8 cellular contexts compared by ENCODE assay signal in genomic region chr15:55249885-55250284, GRCh38. TPM values are rescaled to one million over a fixed set of nuclear protein-coding genes. Genes with fewer than 3 reads are reported as not detected.
DNase-seq lines count a peak whose midpoint lies in the region; ATAC-seq, FAIRE-seq and TF ChIP-seq lines count a peak whose summit lies in the region.
"Not testable (repeated sequence)": the region's sequence is repeated elsewhere in the genome, so short reads cannot be mapped to it uniquely, and the experiment has no call there.

No MANE protein-coding gene starts in this region.

- H3K4me3 Mint-ChIP-seq in activated naive CD8-positive, alpha-beta T cell; effector memory CD8-positive, alpha-beta T cell: not testable (repeated sequence)
- H3K4me3 Mint-ChIP-seq in natural killer cell treated with Interleukin-12 subunit alpha and Interleukin-12 subunit beta and Interleukin-15 and Interleukin-18, amount 100 ng/mL, for 72 hours = peak overlapping the region; percentile 1

- H2AK9ac ChIP-seq in IMR-90 (replicated peaks; ENCODE audit: low read depth, low read length, poor library complexity) = not testable (repeated sequence)

- H2AFZ ChIP-seq in IMR-90 (replicated peaks; ENCODE audit: low read length, poor library complexity) = not testable (repeated sequence)

- H3K9me3 ChIP-seq in A549; IMR-90 (ENCODE audit: control insufficient read depth, insufficient read depth, low read length); liver (ENCODE audit: control insufficient read depth in 4 of 4, low read length in 3 of 4); vagina: not testable (repeated sequence)

- peaks cover 18% of the 10 kb centered on the region for H3K36me3 Mint-ChIP-seq in activated naive CD8-positive, alpha-beta T cell
- peaks cover 22% of the 10 kb centered on the region for H3K36me3 Mint-ChIP-seq in effector memory CD8-positive, alpha-beta T cell (ENCODE audit: insufficient read depth)
- H3K36me3 Mint-ChIP-seq in natural killer cell treated with Interleukin-12 subunit alpha and Interleukin-12 subunit beta and Interleukin-15 and Interleukin-18, amount 100 ng/mL, for 72 hours = not testable (repeated sequence)

- H2BK15ac ChIP-seq in IMR-90 (ENCODE audit: low read depth, low read length) = not testable (repeated sequence)

- not testable (repeated sequence) for H4K5ac ChIP-seq in IMR-90 (ENCODE audit: low read depth, low read length)

- POLR2A ChIA-PET in A549 (lab: Yijun Ruan, JAX); IMR-90 (lab: Charles Lee; ENCODE audit: unreplicated experiment): not testable (repeated sequence)

- not testable (repeated sequence) for H3K9me3 Mint-ChIP-seq in activated naive CD8-positive, alpha-beta T cell (ENCODE audit: low read depth); effector memory CD8-positive, alpha-beta T cell; natural killer cell treated with Interleukin-12 subunit alpha and Interleukin-12 subunit beta and Interleukin-15 and Interleukin-18, amount 100 ng/mL, for 72 hours

- not testable (repeated sequence) for H3K4me3 ChIP-seq in A549; IMR-90 (ENCODE audit: insufficient read depth, low read depth, low read length); liver (ENCODE audit: low read depth in 1 of 3, low read length in 3 of 3); vagina

- not testable (repeated sequence) for TF ChIP-seq RAD21 in A549 (conservative IDR thresholded peaks at IDR 0.05 in 1 of 2, IDR thresholded peaks at IDR 0.05 in 1 of 2); IMR-90 (IDR thresholded peaks at IDR 0.05; ENCODE audit: low read length); liver (IDR thresholded peaks at IDR 0.05)

- not testable (repeated sequence) for H2BK20ac ChIP-seq in IMR-90 (ENCODE audit: low read depth, low read length)

- H3K4me1 ChIP-seq in A549 (peaks cover 30% of the 10 kb centered on the region; the same call in 2 of the 3 replicates), IMR-90 (ENCODE audit: control insufficient read depth, insufficient read depth, low read length) (peaks cover 27% of the 10 kb centered on the region), liver (ENCODE audit: control insufficient read depth in 4 of 4, insufficient read depth in 4 of 4, low read length in 3 of 4) (peaks cover 13 to 44% (median 24%) of the 10 kb centered on the region in 4 donors), vagina (peaks cover 57% of the 10 kb centered on the region)

- not testable (repeated sequence) for H3K14ac ChIP-seq in IMR-90 (replicated peaks; ENCODE audit: low read depth, low read length)

- H3K4ac ChIP-seq in IMR-90 (ENCODE audit: low read depth, low read length) = not testable (repeated sequence)

- in situ Hi-C loops in IMR-90 (cut with MboI; ENCODE audit: low sequenced_read_pairs) = not testable (repeated sequence)

- peak overlapping the region; percentile 26; the same call in 1 of the 2 replicates for H2AK5ac ChIP-seq in IMR-90 (ENCODE audit: low read depth, low read length)

- H3K27me3 Mint-ChIP-seq in activated naive CD8-positive, alpha-beta T cell; effector memory CD8-positive, alpha-beta T cell; natural killer cell treated with Interleukin-12 subunit alpha and Interleukin-12 subunit beta and Interleukin-15 and Interleukin-18, amount 100 ng/mL, for 72 hours: not testable (repeated sequence)

- dilution Hi-C loops in IMR-90 (cut with HindIII; ENCODE audit: low sequenced_read_pairs, unreplicated experiment) = not testable (repeated sequence)

- H3K36me3 ChIP-seq in IMR-90 (ENCODE audit: control insufficient read depth, insufficient read depth, low read length); liver (ENCODE audit: control insufficient read depth in 4 of 4, insufficient read depth in 3 of 4, low read depth in 1 of 4, low read length in 3 of 4); vagina: not testable (repeated sequence)

- peak overlapping the region; percentile 31; the same call in 2 of the 3 replicates for H3K4me2 ChIP-seq in A549
- H3K4me2 ChIP-seq in IMR-90 (ENCODE audit: low read depth, low read length) = not testable (repeated sequence)

- DNase-seq in A549 (ENCODE audit: low read depth in 1 of 2, low spot score in 1 of 2); IMR-90; effector memory CD8-positive, alpha-beta T cell; natural killer cell treated with Interleukin-12 subunit alpha and Interleukin-12 subunit beta and Interleukin-15 and Interleukin-18, amount 100 ng/mL, for 72 hours (ENCODE audit: low spot score); vagina (ENCODE audit: extremely low spot score in 2 of 2): not testable (repeated sequence)
- DNase-seq in SIG-M5 treated with dmso at 0.1 percent for 504 hours (lab: John Stamatoyannopoulos, UW; ENCODE audit: unreplicated experiment) = peak; percentile 45

- WGBS in A549 (ENCODE audit: missing lambda C conversion rate) = 89% methylated on average over 9 of the region's 9 CpGs
- 93% methylated on average over 3 of the region's 9 CpGs; no CpG with 5 or more reads in 1 of the 2 experiments for WGBS in IMR-90 (ENCODE audit: extremely low coverage in 2 of 2, insufficient read length in 1 of 2), 2 experiments
- 66% methylated on average over 9 of the region's 9 CpGs for WGBS in liver

- H3K23ac ChIP-seq in IMR-90 (ENCODE audit: low read depth, low read length) = not testable (repeated sequence)

- not testable (repeated sequence) for H2BK120ac ChIP-seq in IMR-90 (ENCODE audit: low read depth, low read length)

- H4K8ac ChIP-seq in IMR-90 (ENCODE audit: low read depth in 2 of 2, low read length in 2 of 2) = not testable (repeated sequence)

- BruUV-seq in IMR-90 (replicated peaks; lab: Mats Ljungman, UMichigan) = not testable (repeated sequence)

- H2BK5ac ChIP-seq in IMR-90 (ENCODE audit: low read depth, low read length, poor library complexity, severe bottlenecking) = not testable (repeated sequence)

- not testable (repeated sequence) for TF ChIP-seq EP300 in A549 (IDR thresholded peaks at IDR 0.05)

- not testable (repeated sequence) for FAIRE-seq in A549 (lab: Jason Lieb, UNC)

- not testable (repeated sequence) for H3K9ac ChIP-seq in IMR-90 (ENCODE audit: low read depth, low read length)
- H3K9ac ChIP-seq in liver (ENCODE audit: low read depth in 1 of 2, low read length in 2 of 2) = peak overlapping the region in 1 of 2 donors; percentile 43

- peak overlapping the region; percentile 56 to 60; a peak in 5 of 6 replicates for H3K27ac ChIP-seq in A549
- H3K27ac ChIP-seq in IMR-90 (ENCODE audit: insufficient read depth, low read length) = peak overlapping the region; percentile 22; the same call in 1 of the 2 replicates
- peak overlapping the region; percentile 65 to 68 for H3K27ac ChIP-seq in liver (ENCODE audit: low read depth in 1 of 2, low read length in 2 of 2)
- H3K27ac ChIP-seq in vagina = peak overlapping the region; percentile 45

- intact Hi-C loops in IMR-90 (cut with micrococcal nuclease); vagina (cut with DNase I): not testable (repeated sequence)

- H3K27me3 ChIP-seq in IMR-90 (ENCODE audit: control insufficient read depth, insufficient read depth, low read length); liver (ENCODE audit: control insufficient read depth in 4 of 4, insufficient read depth in 4 of 4, low read length in 3 of 4); vagina: not testable (repeated sequence)

- peaks cover 72% of the 10 kb centered on the region for H3K4me1 Mint-ChIP-seq in activated naive CD8-positive, alpha-beta T cell (ENCODE audit: low read depth)
- H3K4me1 Mint-ChIP-seq in effector memory CD8-positive, alpha-beta T cell (ENCODE audit: low read depth in 2 of 2) = peaks cover 55 to 63% of the 10 kb centered on the region in 2 donors
- peaks cover 53 to 63% of the 10 kb centered on the region in 2 donors for H3K4me1 Mint-ChIP-seq in natural killer cell treated with Interleukin-12 subunit alpha and Interleukin-12 subunit beta and Interleukin-15 and Interleukin-18, amount 100 ng/mL, for 72 hours (ENCODE audit: low read depth in 2 of 2)

- not testable (repeated sequence) for ATAC-seq in A549; IMR-90 (ENCODE audit: low read depth); effector memory CD8-positive, alpha-beta T cell (replicated peaks); natural killer cell treated with Interleukin-12 subunit alpha and Interleukin-12 subunit beta and Interleukin-15 and Interleukin-18, amount 100 ng/mL, for 72 hours

- H3K27ac Mint-ChIP-seq in activated naive CD8-positive, alpha-beta T cell = peak overlapping the region; percentile 90
- peak overlapping the region; percentile 89 to 95 for H3K27ac Mint-ChIP-seq in effector memory CD8-positive, alpha-beta T cell
- H3K27ac Mint-ChIP-seq in natural killer cell treated with Interleukin-12 subunit alpha and Interleukin-12 subunit beta and Interleukin-15 and Interleukin-18, amount 100 ng/mL, for 72 hours = peak overlapping the region; percentile 85 to 88

- H4K91ac ChIP-seq in IMR-90 (ENCODE audit: insufficient read depth, low read depth, low read length) = not testable (repeated sequence)

- not testable (repeated sequence) for H3K18ac ChIP-seq in IMR-90 (ENCODE audit: low read depth, low read length)

- not testable (repeated sequence) for H3K56ac ChIP-seq in IMR-90 (ENCODE audit: extremely low read depth, insufficient read depth, low read length)

- peaks cover 12 to 20% of the 10 kb centered on the region in 2 experiments; a peak in 3 of 4 replicates for H3K79me1 ChIP-seq in IMR-90 (ENCODE audit: low read depth in 1 of 2, low read length in 2 of 2)

- CTCF ChIA-PET in A549 (lab: Yijun Ruan, JAX) (interaction anchor here (1.3 to 1.5 kb wide), 2 partner anchors 9 to 185 kb away, joined by 3 read pairs; no protein-coding TSS in a partner anchor), IMR-90 (lab: Yijun Ruan, JAX) (interaction anchor here (0.6 kb wide), 1 partner anchor 15 kb away, joined by 3 read pairs; no protein-coding TSS in a partner anchor)

- not testable (repeated sequence) for H3K9me1 ChIP-seq in IMR-90 (ENCODE audit: insufficient read depth, low read length)

- H4K20me1 ChIP-seq in IMR-90 (ENCODE audit: insufficient read depth, low read length) = not testable (repeated sequence)

- not testable (repeated sequence) for TF ChIP-seq POLR2A in A549 (IDR thresholded peaks at IDR 0.05; ENCODE audit: low read length); IMR-90 (IDR thresholded peaks at IDR 0.05; ENCODE audit: low read depth, low read length); vagina (IDR thresholded peaks at IDR 0.05)

- not testable (repeated sequence) for TF ChIP-seq CTCF in A549 (IDR thresholded peaks at IDR 0.05); IMR-90 (conservative IDR thresholded peaks at IDR 0.05; ENCODE audit: low read depth, low read length); liver (IDR thresholded peaks at IDR 0.05; ENCODE audit: low read depth, low read length, missing input control); vagina (IDR thresholded peaks at IDR 0.05)

RNA-seq across cellular contexts. Expression of gene RAB27A, which starts 39.7 kb away (rescaled TPM):
- 13.8 and 17.0 TPM in 2 replicates for polyA plus RNA-seq in A549 (2011; rRNA removed)
- 4.6 and 4.8 TPM in 2 replicates for polyA plus RNA-seq in A549 (2012; cell fraction: cytosol; rRNA removed)
- 1.5 and 2.5 TPM in 2 replicates for polyA plus RNA-seq in A549 (2012; cell fraction: nucleus; rRNA removed)
- 7.8 to 10.0 TPM (median 8.1 TPM) in 3 replicates for polyA plus RNA-seq in A549 (2017; fragmentation: RNase III; extraction: RNeasy Plus Mini Kit Qiagen cat#74134 plus additional on column Dnase treatment)
- polyA minus RNA-seq in A549 (2011; rRNA and poly(A)+ RNA removed) = 4.4 and 4.8 TPM in 2 replicates
- 4.8 and 8.6 TPM in 2 replicates for total RNA-seq in IMR-90 (2012; rRNA removed)
- polyA plus RNA-seq in IMR-90 (2012; rRNA removed) = 12.1 and 13.7 TPM in 2 replicates
- 2.6 and 9.4 TPM in 2 replicates for polyA plus RNA-seq in IMR-90 (2012; cell fraction: cytosol; rRNA removed)
- 1.7 and 10.6 TPM in 2 replicates for polyA plus RNA-seq in IMR-90 (2012; cell fraction: nucleus; rRNA removed; ENCODE audit: low replicate concordance)
- 10 to 100 TPM in 1 of 2 donors, 1 to 10 TPM in 1; 6.4 to 28.4 TPM for total RNA-seq in liver
- polyA plus RNA-seq in liver = 10 to 100 TPM; 21.5 to 30.8 TPM
- 100 to 1,000 TPM; 136 to 243 TPM for total RNA-seq in natural killer cell treated with Interleukin-12 subunit alpha and Interleukin-12 subunit beta and Interleukin-15 and Interleukin-18, amount 100 ng/mL, for 72 hours
- 29.5 TPM for total RNA-seq in vagina

RNA-seq across cellular contexts. Expression of gene RSL24D1, which starts 53.1 kb away (rescaled TPM):
- polyA plus RNA-seq in A549 (2011; rRNA removed) (171 and 257 TPM in 2 replicates), A549 (2017; fragmentation: RNase III; extraction: RNeasy Plus Mini Kit Qiagen cat#74134 plus additional on column Dnase treatment) (103 to 121 TPM (median 104 TPM) in 3 replicates), IMR-90 (2012; rRNA removed) (25.6 and 36.5 TPM in 2 replicates), liver (10 to 100 TPM; 13.3 to 28.9 TPM)
- 31.3 and 35.4 TPM in 2 replicates for polyA plus RNA-seq in A549 (2012; cell fraction: cytosol; rRNA removed)
- 6.9 and 14.2 TPM in 2 replicates for polyA plus RNA-seq in A549 (2012; cell fraction: nucleus; rRNA removed)
- polyA minus RNA-seq in A549 (2011; rRNA and poly(A)+ RNA removed) = 44.4 and 46.1 TPM in 2 replicates
- total RNA-seq in IMR-90 (2012; rRNA removed) (36.7 and 89.2 TPM in 2 replicates), liver (10 to 100 TPM; 17.4 to 33.3 TPM), vagina (51.1 TPM)
- polyA plus RNA-seq in IMR-90 (2012; cell fraction: cytosol; rRNA removed) = 3.2 and 5.1 TPM in 2 replicates
- polyA plus RNA-seq in IMR-90 (2012; cell fraction: nucleus; rRNA removed; ENCODE audit: low replicate concordance) = 0.64 and 10.2 TPM in 2 replicates
- 10 to 100 TPM; 76.0 to 76.1 TPM for total RNA-seq in natural killer cell treated with Interleukin-12 subunit alpha and Interleukin-12 subunit beta and Interleukin-15 and Interleukin-18, amount 100 ng/mL, for 72 hours
